1 cellular context compared by ENCODE assay signal in the genomic region with DNA sequence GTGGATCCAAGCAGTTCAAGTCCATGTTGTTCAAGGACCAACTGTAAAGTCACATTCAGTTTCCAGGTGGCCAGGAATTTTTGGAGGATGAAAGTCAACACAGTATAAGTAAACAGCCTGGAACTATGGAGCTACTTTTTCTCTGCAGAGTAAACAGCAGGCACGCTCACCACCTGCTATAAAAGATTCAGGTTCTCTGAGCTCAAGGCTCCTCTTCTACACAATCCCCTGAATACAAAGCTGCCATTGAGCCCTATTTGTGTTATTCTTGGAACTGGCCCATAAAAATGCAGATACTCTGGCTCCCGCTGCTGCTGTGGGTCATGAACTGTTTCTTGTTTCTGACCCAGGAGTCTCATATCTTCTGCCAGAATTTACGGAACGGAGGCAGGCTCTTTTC.
TF ChIP-seq lines count a peak whose summit lies in the region.

No MANE protein-coding gene starts in this region.

TF ChIP-seq in HepG2, 621 proteins besides CTCF, POLR2A, EP300 and RAD21 (continued from another document):
- peak; percentile 67; the same call in 1 of the 2 replicates for TF ChIP-seq NCOA2 (CRISPR knock-in tag; IDR thresholded peaks at IDR 0.05)
- peak; percentile 78 for TF ChIP-seq BCL6 (CRISPR knock-in tag; IDR thresholded peaks at IDR 0.05)
- TF ChIP-seq, protein P1, sequence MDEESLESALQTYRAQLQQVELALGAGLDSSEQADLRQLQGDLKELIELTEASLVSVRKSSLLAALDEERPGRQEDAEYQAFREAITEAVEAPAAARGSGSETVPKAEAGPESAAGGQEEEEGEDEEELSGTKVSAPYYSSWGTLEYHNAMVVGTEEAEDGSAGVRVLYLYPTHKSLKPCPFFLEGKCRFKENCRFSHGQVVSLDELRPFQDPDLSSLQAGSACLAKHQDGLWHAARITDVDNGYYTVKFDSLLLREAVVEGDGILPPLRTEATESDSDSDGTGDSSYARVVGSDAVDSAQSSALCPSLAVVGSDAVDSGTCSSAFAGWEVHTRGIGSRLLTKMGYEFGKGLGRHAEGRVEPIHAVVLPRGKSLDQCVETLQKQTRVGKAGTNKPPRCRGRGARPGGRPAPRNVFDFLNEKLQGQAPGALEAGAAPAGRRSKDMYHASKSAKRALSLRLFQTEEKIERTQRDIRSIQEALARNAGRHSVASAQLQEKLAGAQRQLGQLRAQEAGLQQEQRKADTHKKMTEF (CRISPR knock-in tag; IDR thresholded peaks at IDR 0.05), result peak; percentile 56; the same call in 1 of the 2 replicates
- TF ChIP-seq FOXK2 (IDR thresholded peaks at IDR 0.05), result 0 out of 2 replicates have a peak, but pooled peaks have one; percentile 39
- TF ChIP-seq SAP130 (CRISPR knock-in tag; IDR thresholded peaks at IDR 0.05; ENCODE audit: low read depth), result peak; percentile 29; the same call in 1 of the 2 replicates
- TF ChIP-seq CEBPB (IDR thresholded peaks at IDR 0.05; ENCODE audit: borderline replicate concordance, low read depth, low read length), result no peak
- TF ChIP-seq ETV5 (CRISPR knock-in tag; IDR thresholded peaks at IDR 0.05; ENCODE audit: borderline replicate concordance), result no peak
- no peak for TF ChIP-seq HNF1A (IDR thresholded peaks at IDR 0.05; ENCODE audit: low read depth)
- TF ChIP-seq HNF1A (CRISPR knock-in tag; IDR thresholded peaks at IDR 0.05; ENCODE audit: borderline replicate concordance), result peak; percentile 26; the same call in 1 of the 2 replicates
- TF ChIP-seq FOXP1 (IDR thresholded peaks at IDR 0.05), result peak; percentile 44; the same call in 1 of the 2 replicates
- peak; percentile 90 for TF ChIP-seq FOXP1 (CRISPR knock-in tag; IDR thresholded peaks at IDR 0.05)
- TF ChIP-seq ELF3 (CRISPR knock-in tag; IDR thresholded peaks at IDR 0.05), result peak; percentile 38; the same call in 1 of the 2 replicates
- peak; percentile 81 for TF ChIP-seq ISL2 (CRISPR knock-in tag; IDR thresholded peaks at IDR 0.05)
- TF ChIP-seq FOXK1 (CRISPR knock-in tag; IDR thresholded peaks at IDR 0.05; ENCODE audit: borderline replicate concordance, low read depth), result peak; percentile 77; the same call in 1 of the 2 replicates
- TF ChIP-seq ARID5B (CRISPR knock-in tag; IDR thresholded peaks at IDR 0.05), result peak; percentile 86
- peak; percentile 83; the same call in 1 of the 2 replicates for TF ChIP-seq SETDB1 (CRISPR knock-in tag; IDR thresholded peaks at IDR 0.05; ENCODE audit: borderline replicate concordance)
- peak; percentile 44; the same call in 1 of the 2 replicates for TF ChIP-seq SALL1 (CRISPR knock-in tag; IDR thresholded peaks at IDR 0.05)
- TF ChIP-seq RCOR2 (CRISPR knock-in tag; IDR thresholded peaks at IDR 0.05), result 0 out of 2 replicates have a peak, but pooled peaks have one; percentile 58
- TF ChIP-seq TBX2 (CRISPR knock-in tag; IDR thresholded peaks at IDR 0.05; ENCODE audit: borderline replicate concordance), result peak; percentile 39; the same call in 1 of the 2 replicates
- peak; percentile 76 for TF ChIP-seq GATAD2A (CRISPR knock-in tag; IDR thresholded peaks at IDR 0.05)
- peak; percentile 48; the same call in 1 of the 2 replicates for TF ChIP-seq TCF7 (IDR thresholded peaks at IDR 0.05; ENCODE audit: low read depth)
- TF ChIP-seq SIX1 (CRISPR knock-in tag; IDR thresholded peaks at IDR 0.05; ENCODE audit: borderline replicate concordance), result peak; percentile 50; the same call in 1 of the 2 replicates
- TF ChIP-seq SOX6 (IDR thresholded peaks at IDR 0.05), result no peak
- TF ChIP-seq SOX6 (CRISPR knock-in tag; IDR thresholded peaks at IDR 0.05), result peak; percentile 74
- peak; percentile 92 for TF ChIP-seq FOXA3 (CRISPR knock-in tag; IDR thresholded peaks at IDR 0.05)
- TF ChIP-seq ZEB1 (IDR thresholded peaks at IDR 0.05; ENCODE audit: insufficient replicate concordance, low read depth), result peak; percentile 44
- TF ChIP-seq, protein P2, sequence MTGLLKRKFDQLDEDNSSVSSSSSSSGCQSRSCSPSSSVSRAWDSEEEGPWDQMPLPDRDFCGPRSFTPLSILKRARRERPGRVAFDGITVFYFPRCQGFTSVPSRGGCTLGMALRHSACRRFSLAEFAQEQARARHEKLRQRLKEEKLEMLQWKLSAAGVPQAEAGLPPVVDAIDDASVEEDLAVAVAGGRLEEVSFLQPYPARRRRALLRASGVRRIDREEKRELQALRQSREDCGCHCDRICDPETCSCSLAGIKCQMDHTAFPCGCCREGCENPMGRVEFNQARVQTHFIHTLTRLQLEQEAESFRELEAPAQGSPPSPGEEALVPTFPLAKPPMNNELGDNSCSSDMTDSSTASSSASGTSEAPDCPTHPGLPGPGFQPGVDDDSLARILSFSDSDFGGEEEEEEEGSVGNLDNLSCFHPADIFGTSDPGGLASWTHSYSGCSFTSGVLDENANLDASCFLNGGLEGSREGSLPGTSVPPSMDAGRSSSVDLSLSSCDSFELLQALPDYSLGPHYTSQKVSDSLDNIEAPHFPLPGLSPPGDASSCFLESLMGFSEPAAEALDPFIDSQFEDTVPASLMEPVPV (CRISPR knock-in tag; IDR thresholded peaks at IDR 0.05), result no peak
- TF ChIP-seq HMG20A (CRISPR knock-in tag; IDR thresholded peaks at IDR 0.05; ENCODE audit: borderline replicate concordance), result peak; percentile 41; the same call in 1 of the 2 replicates
- peak; percentile 66 for TF ChIP-seq HNF4A (CRISPR knock-in tag; IDR thresholded peaks at IDR 0.05)
- 0 out of 2 replicates have a peak, but pooled peaks have one; percentile 29 for TF ChIP-seq ZMYM4 (CRISPR knock-in tag; IDR thresholded peaks at IDR 0.05)
- 0 out of 2 replicates have a peak, but pooled peaks have one; percentile 25 for TF ChIP-seq HDAC1 (CRISPR knock-in tag; IDR thresholded peaks at IDR 0.05)
- TF ChIP-seq ZNF614 (CRISPR knock-in tag; IDR thresholded peaks at IDR 0.05; ENCODE audit: borderline replicate concordance), result 0 out of 2 replicates have a peak, but pooled peaks have one; percentile 67
- TF ChIP-seq HOXA3 (CRISPR knock-in tag; IDR thresholded peaks at IDR 0.05), result peak; percentile 49; the same call in 1 of the 2 replicates
- TF ChIP-seq HMG20B (CRISPR knock-in tag; conservative IDR thresholded peaks at IDR 0.05), result 0 out of 2 replicates have a peak, but pooled peaks have one; percentile 47
- no peak for TF ChIP-seq ZNF136 (CRISPR knock-in tag; IDR thresholded peaks at IDR 0.05; ENCODE audit: low read depth)
- TF ChIP-seq ZNF7 (CRISPR knock-in tag; IDR thresholded peaks at IDR 0.05), result no peak
